In the genomic region with DNA sequence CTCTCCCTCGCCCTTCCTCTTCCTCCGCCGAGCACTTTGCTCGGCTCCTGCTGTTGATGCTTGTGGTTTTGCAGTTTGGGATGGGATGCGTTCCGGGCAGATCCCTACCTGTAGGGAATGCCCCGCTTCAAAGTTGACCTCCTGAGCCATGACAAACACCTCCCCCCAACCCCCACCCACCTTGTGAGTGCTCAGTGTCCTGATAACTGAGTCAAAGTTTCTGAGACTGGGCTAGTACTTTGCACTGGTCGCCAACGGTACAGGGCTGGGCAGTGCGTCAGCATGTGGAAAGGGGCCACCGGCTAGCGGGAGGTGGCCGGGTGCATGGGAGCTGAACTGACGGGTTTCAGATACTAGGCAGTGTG, we compare ENCODE assay signal across 8 cellular contexts. TPM values are rescaled to one million over a fixed set of nuclear protein-coding genes. Genes with fewer than 3 reads are reported as not detected.
A peak's percentile ranks its signal among the peaks of the same experiment; 100 is the strongest.
DNase-seq lines count a peak whose midpoint lies in the region; ATAC-seq and TF ChIP-seq lines count a peak whose summit lies in the region.

No MANE protein-coding gene starts in this region.

- no peaks in the 10 kb centered on the region for H3K9me3 Mint-ChIP-seq in T-helper 2 cell treated with Interferon-gamma antibody and Interleukin-4, amounts not matched to agents 5 μg/mL and 100 μg/mL, for 36 hours
- no peaks in the 10 kb centered on the region for H3K9me3 Mint-ChIP-seq in stimulated activated naive CD8-positive, alpha-beta T cell treated with anti-CD3 and anti-CD28 coated beads, Interleukin-15, Interleukin-2, amounts not matched to agents 100 ng/mL and 50 ng/mL, for 24 hours

- peak overlapping the region; percentile 84 for H3K4me3 ChIP-seq in lower lobe of right lung

- peaks cover 18% of the 10 kb centered on the region for H3K4me1 ChIP-seq in lower lobe of right lung

- no peaks in the 10 kb centered on the region for H3K27me3 Mint-ChIP-seq in T-helper 2 cell treated with Interferon-gamma antibody and Interleukin-4, amounts not matched to agents 5 μg/mL and 100 μg/mL, for 36 hours (ENCODE audit: low read depth)
- no peaks in the 10 kb centered on the region for H3K27me3 Mint-ChIP-seq in stimulated activated naive CD8-positive, alpha-beta T cell treated with anti-CD3 and anti-CD28 coated beads, Interleukin-15, Interleukin-2, amounts not matched to agents 100 ng/mL and 50 ng/mL, for 24 hours

- peaks cover 41% of the 10 kb centered on the region for H3K4me1 Mint-ChIP-seq in T-helper 2 cell treated with Interferon-gamma antibody and Interleukin-4, amounts not matched to agents 5 μg/mL and 100 μg/mL, for 36 hours (ENCODE audit: low read depth)
- H3K4me1 Mint-ChIP-seq in stimulated activated naive CD8-positive, alpha-beta T cell treated with anti-CD3 and anti-CD28 coated beads, Interleukin-15, Interleukin-2, amounts not matched to agents 100 ng/mL and 50 ng/mL, for 24 hours (ENCODE audit: low read depth), result peaks cover 76% of the 10 kb centered on the region

- peaks cover 5% of the 10 kb centered on the region for H3K36me3 Mint-ChIP-seq in T-helper 2 cell treated with Interferon-gamma antibody and Interleukin-4, amounts not matched to agents 5 μg/mL and 100 μg/mL, for 36 hours (ENCODE audit: low read depth)
- peaks cover 8% of the 10 kb centered on the region for H3K36me3 Mint-ChIP-seq in stimulated activated naive CD8-positive, alpha-beta T cell treated with anti-CD3 and anti-CD28 coated beads, Interleukin-15, Interleukin-2, amounts not matched to agents 100 ng/mL and 50 ng/mL, for 24 hours (ENCODE audit: low read depth)

- H3K9me3 ChIP-seq in lower lobe of right lung, result no peaks in the 10 kb centered on the region

- peak overlapping the region; percentile 99 for H3K4me3 Mint-ChIP-seq in T-helper 2 cell treated with Interferon-gamma antibody and Interleukin-4, amounts not matched to agents 5 μg/mL and 100 μg/mL, for 36 hours
- H3K4me3 Mint-ChIP-seq in stimulated activated naive CD8-positive, alpha-beta T cell treated with anti-CD3 and anti-CD28 coated beads, Interleukin-15, Interleukin-2, amounts not matched to agents 100 ng/mL and 50 ng/mL, for 24 hours, result peak overlapping the region; percentile 99

- TF ChIP-seq CTCF in lower lobe of right lung (IDR thresholded peaks at IDR 0.05), result no peak

- intact Hi-C loops in lower lobe of right lung (cut with DNase I), result no loop called here

- DNase-seq in 8988T (peak; percentile 33), dermis blood vessel endothelial cell (peak; percentile 38), lower lobe of right lung (peak; percentile 66), NCI-H2029 (lab: John Stamatoyannopoulos, UW) (no peak)
- peak; percentile 31 for DNase-seq in T-helper 2 cell treated with Interferon-gamma antibody and Interleukin-4, amounts not matched to agents 5 μg/mL and 100 μg/mL, for 36 hours (ENCODE audit: low spot score)

- H3K27ac Mint-ChIP-seq in T-helper 2 cell treated with Interferon-gamma antibody and Interleukin-4, amounts not matched to agents 5 μg/mL and 100 μg/mL, for 36 hours, result peak overlapping the region; percentile 87
- peak overlapping the region; percentile 96 for H3K27ac Mint-ChIP-seq in stimulated activated naive CD8-positive, alpha-beta T cell treated with anti-CD3 and anti-CD28 coated beads, Interleukin-15, Interleukin-2, amounts not matched to agents 100 ng/mL and 50 ng/mL, for 24 hours

- H3K27ac ChIP-seq in lower lobe of right lung, result peak overlapping the region; percentile 86

- no peaks in the 10 kb centered on the region for H3K27me3 ChIP-seq in lower lobe of right lung (ENCODE audit: low read depth)

- ATAC-seq in GM18502 (IDR thresholded peaks at IDR 0.05; ENCODE audit: poor library complexity, unreplicated experiment) (peak; percentile 17), HG03196 (IDR thresholded peaks at IDR 0.05; ENCODE audit: unreplicated experiment) (peak; percentile 6), lower lobe of right lung (peak; percentile 46 to 52)

- no peaks in the 10 kb centered on the region for H3K36me3 ChIP-seq in lower lobe of right lung

RNA-seq across cellular contexts. Expression of gene RABGAP1L, which starts 0.8 kb away (rescaled TPM):
- 36.2 TPM in 2 replicates for total RNA-seq in dermis blood vessel endothelial cell
- 83.9 TPM for total RNA-seq in lower lobe of right lung
